In the genomic region with DNA sequence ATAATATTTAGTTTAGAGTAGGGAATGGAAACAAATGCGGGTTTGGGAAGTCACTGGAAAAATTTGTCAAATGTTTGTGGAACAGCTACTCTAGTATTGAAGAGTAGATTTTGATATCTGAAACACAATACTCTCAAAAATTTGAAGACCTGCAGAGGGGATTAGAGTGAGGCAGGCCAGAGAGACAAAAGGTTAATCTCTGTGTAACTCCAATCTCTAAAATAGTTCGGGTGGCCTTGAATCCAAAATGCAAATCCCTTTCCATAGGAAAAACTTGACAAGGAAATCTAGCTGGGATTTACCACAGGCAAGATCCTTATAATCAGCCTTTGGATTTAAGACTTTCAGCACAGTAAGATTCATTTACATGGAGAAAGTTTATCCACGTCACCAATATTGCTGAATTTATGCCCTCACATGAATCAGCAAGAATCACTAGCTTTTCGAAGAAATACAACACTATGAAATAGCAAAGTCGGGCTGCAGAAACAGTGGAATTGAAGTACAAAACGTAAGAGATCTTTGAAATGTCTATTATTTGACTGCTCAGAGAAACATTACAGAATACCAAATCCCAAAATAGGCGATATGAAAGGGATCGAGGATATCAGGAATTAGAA, we compare ENCODE assay signal across 1 cellular context.
TF ChIP-seq lines count a peak whose summit lies in the region.

No MANE protein-coding gene starts in this region.

TF ChIP-seq in HCT116, 20 proteins besides CTCF, POLR2A, EP300 and RAD21 (continued from another document):
- TF ChIP-seq, protein P1, sequence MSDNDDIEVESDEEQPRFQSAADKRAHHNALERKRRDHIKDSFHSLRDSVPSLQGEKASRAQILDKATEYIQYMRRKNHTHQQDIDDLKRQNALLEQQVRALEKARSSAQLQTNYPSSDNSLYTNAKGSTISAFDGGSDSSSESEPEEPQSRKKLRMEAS (IDR thresholded peaks at IDR 0.05): no peak
- TF ChIP-seq, protein P2, sequence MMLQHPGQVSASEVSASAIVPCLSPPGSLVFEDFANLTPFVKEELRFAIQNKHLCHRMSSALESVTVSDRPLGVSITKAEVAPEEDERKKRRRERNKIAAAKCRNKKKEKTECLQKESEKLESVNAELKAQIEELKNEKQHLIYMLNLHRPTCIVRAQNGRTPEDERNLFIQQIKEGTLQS (IDR thresholded peaks at IDR 0.05): no peak
- TF ChIP-seq YY1 (IDR thresholded peaks at IDR 0.05; ENCODE audit: extremely low read depth, insufficient replicate concordance, low read depth, low read length): no peak
- no peak for TF ChIP-seq CBX3 (IDR thresholded peaks at IDR 0.05; ENCODE audit: low read depth)
- TF ChIP-seq, protein P3, sequence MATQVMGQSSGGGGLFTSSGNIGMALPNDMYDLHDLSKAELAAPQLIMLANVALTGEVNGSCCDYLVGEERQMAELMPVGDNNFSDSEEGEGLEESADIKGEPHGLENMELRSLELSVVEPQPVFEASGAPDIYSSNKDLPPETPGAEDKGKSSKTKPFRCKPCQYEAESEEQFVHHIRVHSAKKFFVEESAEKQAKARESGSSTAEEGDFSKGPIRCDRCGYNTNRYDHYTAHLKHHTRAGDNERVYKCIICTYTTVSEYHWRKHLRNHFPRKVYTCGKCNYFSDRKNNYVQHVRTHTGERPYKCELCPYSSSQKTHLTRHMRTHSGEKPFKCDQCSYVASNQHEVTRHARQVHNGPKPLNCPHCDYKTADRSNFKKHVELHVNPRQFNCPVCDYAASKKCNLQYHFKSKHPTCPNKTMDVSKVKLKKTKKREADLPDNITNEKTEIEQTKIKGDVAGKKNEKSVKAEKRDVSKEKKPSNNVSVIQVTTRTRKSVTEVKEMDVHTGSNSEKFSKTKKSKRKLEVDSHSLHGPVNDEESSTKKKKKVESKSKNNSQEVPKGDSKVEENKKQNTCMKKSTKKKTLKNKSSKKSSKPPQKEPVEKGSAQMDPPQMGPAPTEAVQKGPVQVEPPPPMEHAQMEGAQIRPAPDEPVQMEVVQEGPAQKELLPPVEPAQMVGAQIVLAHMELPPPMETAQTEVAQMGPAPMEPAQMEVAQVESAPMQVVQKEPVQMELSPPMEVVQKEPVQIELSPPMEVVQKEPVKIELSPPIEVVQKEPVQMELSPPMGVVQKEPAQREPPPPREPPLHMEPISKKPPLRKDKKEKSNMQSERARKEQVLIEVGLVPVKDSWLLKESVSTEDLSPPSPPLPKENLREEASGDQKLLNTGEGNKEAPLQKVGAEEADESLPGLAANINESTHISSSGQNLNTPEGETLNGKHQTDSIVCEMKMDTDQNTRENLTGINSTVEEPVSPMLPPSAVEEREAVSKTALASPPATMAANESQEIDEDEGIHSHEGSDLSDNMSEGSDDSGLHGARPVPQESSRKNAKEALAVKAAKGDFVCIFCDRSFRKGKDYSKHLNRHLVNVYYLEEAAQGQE (IDR thresholded peaks at IDR 0.05; ENCODE audit: low read depth): no peak
- no peak for TF ChIP-seq ZFX (IDR thresholded peaks at IDR 0.05)
- TF ChIP-seq ZNF274 (IDR thresholded peaks at IDR 0.05; ENCODE audit: low read depth, low read length): no peak
- TF ChIP-seq POLR2AphosphoS5 (IDR thresholded peaks at IDR 0.05; ENCODE audit: low read depth, low read length): no peak
- TF ChIP-seq EGR1 (IDR thresholded peaks at IDR 0.05; ENCODE audit: low read depth): no peak
- TF ChIP-seq JUND (IDR thresholded peaks at IDR 0.05): no peak
- no peak for TF ChIP-seq EZH2 (IDR thresholded peaks at IDR 0.05)
- no peak for TF ChIP-seq TCF7L2 (IDR thresholded peaks at IDR 0.05; ENCODE audit: borderline replicate concordance, extremely low read depth, insufficient read depth, insufficient read length)
